Comparison of ENCODE assay signal across 14 cellular contexts in the genomic region with DNA sequence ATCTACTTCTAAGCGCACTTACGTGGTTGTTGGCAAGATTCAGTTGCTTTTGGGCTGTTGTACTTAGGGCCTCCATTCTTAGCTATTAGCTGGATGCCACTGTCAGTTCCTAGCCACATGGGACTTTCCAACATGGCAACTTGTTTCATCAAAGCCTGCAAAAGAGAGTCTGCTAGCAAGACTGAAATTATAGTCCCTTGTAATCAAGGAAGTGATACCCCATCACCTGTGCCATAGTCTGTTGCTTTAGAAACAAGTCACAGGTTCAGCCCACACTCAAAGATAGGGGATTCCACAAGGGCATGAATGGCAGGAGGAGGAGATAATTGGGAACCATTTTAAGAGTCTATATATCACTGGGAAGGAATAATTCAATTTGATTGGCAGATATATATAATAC. TPM values are rescaled to one million over a fixed set of nuclear protein-coding genes. Genes with fewer than 3 reads are reported as not detected.
A peak's percentile ranks its signal among the peaks of the same experiment; 100 is the strongest.
DNase-seq lines count a peak whose midpoint lies in the region; ATAC-seq and TF ChIP-seq lines count a peak whose summit lies in the region.
"Had no signal": no experiment of that assay in that cellular context is flagged by ENCODE, and none has a peak within 500 bp of the region (broad histone marks: within the 10 kb centered on the region; RNA-seq: fewer than 3 reads in every experiment).

No MANE protein-coding gene starts in this region.

- H3K9me3 ChIP-seq in MM.1S (replicated peaks; ENCODE audit: insufficient read depth, low read length) (no peaks in the 10 kb centered on the region), esophagus muscularis mucosa (no peaks in the 10 kb centered on the region), T-helper 17 cell (ENCODE audit: control insufficient read depth, low read length, poor library complexity, severe bottlenecking) (no peaks in the 10 kb centered on the region)
- H3K9me3 ChIP-seq: ascending aorta, SJCRH30 had no signal

- no peak overlapping the region for H3K27ac Mint-ChIP-seq in T-helper 17 cell
- H3K27ac Mint-ChIP-seq: activated CD4-positive, alpha-beta T cell treated with anti-CD3 and anti-CD28 coated beads, Interleukin-2, amount 10 ng/mL, durations not matched to agents 24 days and 14 days had no signal

- ATAC-seq in GM18520 (IDR thresholded peaks at IDR 0.05; ENCODE audit: unreplicated experiment) (peak; percentile 95), HG02973 (IDR thresholded peaks at IDR 0.05; ENCODE audit: unreplicated experiment) (peak; percentile 96), T-helper 17 cell (no peak)
- ATAC-seq: naive thymus-derived CD4-positive, alpha-beta T cell had no signal

- H3F3A ChIP-seq in MM.1S (ENCODE audit: insufficient read depth, low read length), result peaks cover 13% of the 10 kb centered on the region; the same call in 1 of the 2 replicates

- H3K27me3 Mint-ChIP-seq in T-helper 17 cell, result no peaks in the 10 kb centered on the region
- H3K27me3 Mint-ChIP-seq: activated CD4-positive, alpha-beta T cell treated with anti-CD3 and anti-CD28 coated beads, Interleukin-2, amount 10 ng/mL, durations not matched to agents 24 days and 14 days; naive thymus-derived CD4-positive, alpha-beta T cell had no signal

- H3K36me3 ChIP-seq in MM.1S (replicated peaks; ENCODE audit: insufficient read depth, low read length) (no peaks in the 10 kb centered on the region), esophagus muscularis mucosa (peaks cover 8 to 69% (median 50%) of the 10 kb centered on the region in 4 donors)

- WGBS in esophagus muscularis mucosa, result 100% methylated on average over 2 of the region's 2 CpGs

- no peak overlapping the region for H3K9ac ChIP-seq in MM.1S (ENCODE audit: low read length)

- H3K9me2 ChIP-seq in MM.1S (replicated peaks; ENCODE audit: insufficient read depth, low read length), result no peaks in the 10 kb centered on the region

- no peak for TF ChIP-seq EP300 in esophagus muscularis mucosa (IDR thresholded peaks at IDR 0.05)

- no peak overlapping the region for H3K4me3 Mint-ChIP-seq in T-helper 17 cell
- H3K4me3 Mint-ChIP-seq: activated CD4-positive, alpha-beta T cell treated with anti-CD3 and anti-CD28 coated beads, Interleukin-2, amount 10 ng/mL, durations not matched to agents 24 days and 14 days; naive thymus-derived CD4-positive, alpha-beta T cell had no signal

- H3K27me3 ChIP-seq in MM.1S (replicated peaks; ENCODE audit: insufficient read depth, low read length), result no peaks in the 10 kb centered on the region
- no peaks in the 10 kb centered on the region for H3K27me3 ChIP-seq in esophagus muscularis mucosa
- H3K27me3 ChIP-seq: ascending aorta, SJCRH30 had no signal

- no peak for TF ChIP-seq CTCF in GM20000 (IDR thresholded peaks at IDR 0.05; ENCODE audit: extremely low read depth, missing control alignments)
- TF ChIP-seq CTCF in MM.1S (IDR thresholded peaks at IDR 0.05; ENCODE audit: low read length), result no peak
- no peak for TF ChIP-seq CTCF in esophagus muscularis mucosa (IDR thresholded peaks at IDR 0.05)

- TF ChIP-seq POLR2A in esophagus muscularis mucosa (IDR thresholded peaks at IDR 0.05; ENCODE audit: low read depth), result no peak

- peaks cover 11% of the 10 kb centered on the region for H3K36me3 Mint-ChIP-seq in T-helper 17 cell (ENCODE audit: low read depth)

- H3K4me1 Mint-ChIP-seq in T-helper 17 cell, result peaks cover 2% of the 10 kb centered on the region

- peaks cover 22% of the 10 kb centered on the region for H3K4me1 ChIP-seq in MM.1S (ENCODE audit: low read length)
- H3K4me1 ChIP-seq in esophagus muscularis mucosa, result peaks cover 0 to 16% (median 10%) of the 10 kb centered on the region in 4 donors
- H3K4me1 ChIP-seq: ascending aorta, SJCRH30 had no signal

- no peaks in the 10 kb centered on the region for H3K79me2 ChIP-seq in MM.1S (ENCODE audit: low read length)

- H4K20me1 ChIP-seq in MM.1S (ENCODE audit: insufficient read depth, low read length), result no peaks in the 10 kb centered on the region

- H3K4me3 ChIP-seq in MM.1S (ENCODE audit: low read length), result no peak overlapping the region
- no peak overlapping the region for H3K4me3 ChIP-seq in esophagus muscularis mucosa
- H3K4me3 ChIP-seq: ascending aorta, SJCRH30 had no signal

- peak; percentile 22 for DNase-seq in GM20000 (ENCODE audit: low spot score)
- DNase-seq in MM.1S, result peak; percentile 86
- no peak for DNase-seq in esophagus muscularis mucosa (ENCODE audit: extremely low spot score)
- DNase-seq in hippocampal formation (lab: John Stamatoyannopoulos, UW), result no peak
- no peak for DNase-seq in 8988T
- no peak for DNase-seq in T-helper 17 cell
- DNase-seq: activated CD4-positive, alpha-beta T cell treated with anti-CD3 and anti-CD28 coated beads, Interleukin-2, amount 10 ng/mL, durations not matched to agents 24 days and 14 days; COR-L47; naive thymus-derived CD4-positive, alpha-beta T cell; SJCRH30 had no signal

- H3K4me2 ChIP-seq in MM.1S (ENCODE audit: low read depth, low read length), result peak overlapping the region; percentile 12; the same call in 1 of the 2 replicates

- H2AFZ ChIP-seq in MM.1S (ENCODE audit: low read length), result no peak overlapping the region

- intact Hi-C loops in esophagus muscularis mucosa (cut with DNase I), result no loop called here

- H3K27ac ChIP-seq in MM.1S (ENCODE audit: low read length) (peak overlapping the region; percentile 74; the same call in 1 of the 2 replicates), esophagus muscularis mucosa (replicated peaks in 1 of 4) (no peak overlapping the region)
- H3K27ac ChIP-seq: ascending aorta, SJCRH30 had no signal

RNA-seq across cellular contexts. Expression of a gene that starts 27.1 kb away (rescaled TPM):
- total RNA-seq in esophagus muscularis mucosa (not detected), T-helper 17 cell (not detected)
- total RNA-seq: activated CD4-positive, alpha-beta T cell treated with anti-CD3 and anti-CD28 coated beads, Interleukin-2, amount 10 ng/mL, durations not matched to agents 24 days and 14 days; ascending aorta; naive thymus-derived CD4-positive, alpha-beta T cell; NCI-H460; SJCRH30 had no signal

Comparison
In these comparisons a context has a peak if more than half of its experiments do, and no peak if none do; other contexts are left out.
1. DNase-seq: peak in GM20000 (single experiment) and MM.1S (single experiment); none in esophagus muscularis mucosa (single experiment), hippocampal formation (0 of 2), 8988T (single experiment) and T-helper 17 cell (0 of 3).